In genomic region chr13:46296465-46296822, GRCh38 we compare ENCODE assay signal across 1 cellular context.
TF ChIP-seq lines count a peak whose summit lies in the region.

No MANE protein-coding gene starts in this region.

TF ChIP-seq in SK-N-SH, 30 proteins besides CTCF, POLR2A, EP300 and RAD21 (continued from another document):
- TF ChIP-seq RFX5 (IDR thresholded peaks at IDR 0.05; ENCODE audit: low read length) (no peak), CHD2 (IDR thresholded peaks at IDR 0.05; ENCODE audit: low read length, partially characterized antibody) (no peak), ELF1 (IDR thresholded peaks at IDR 0.05) (no peak), MEF2A (IDR thresholded peaks at IDR 0.05; ENCODE audit: borderline replicate concordance, low read depth) (no peak), MXI1 (IDR thresholded peaks at IDR 0.05; ENCODE audit: low read depth, low read length) (no peak), TAF1 (IDR thresholded peaks at IDR 0.05; ENCODE audit: borderline replicate concordance, low read depth, low read length) (no peak), IRF3 (IDR thresholded peaks at IDR 0.05; ENCODE audit: low read depth, low read length) (no peak), SMC3 (IDR thresholded peaks at IDR 0.05; ENCODE audit: low read depth, low read length) (no peak), NFIC (IDR thresholded peaks at IDR 0.05; ENCODE audit: borderline replicate concordance) (no peak)
- TF ChIP-seq, protein P1, sequence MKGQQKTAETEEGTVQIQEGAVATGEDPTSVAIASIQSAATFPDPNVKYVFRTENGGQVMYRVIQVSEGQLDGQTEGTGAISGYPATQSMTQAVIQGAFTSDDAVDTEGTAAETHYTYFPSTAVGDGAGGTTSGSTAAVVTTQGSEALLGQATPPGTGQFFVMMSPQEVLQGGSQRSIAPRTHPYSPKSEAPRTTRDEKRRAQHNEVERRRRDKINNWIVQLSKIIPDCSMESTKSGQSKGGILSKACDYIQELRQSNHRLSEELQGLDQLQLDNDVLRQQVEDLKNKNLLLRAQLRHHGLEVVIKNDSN (IDR thresholded peaks at IDR 0.05; ENCODE audit: borderline replicate concordance, low read depth): no peak
- TF ChIP-seq, protein P2, sequence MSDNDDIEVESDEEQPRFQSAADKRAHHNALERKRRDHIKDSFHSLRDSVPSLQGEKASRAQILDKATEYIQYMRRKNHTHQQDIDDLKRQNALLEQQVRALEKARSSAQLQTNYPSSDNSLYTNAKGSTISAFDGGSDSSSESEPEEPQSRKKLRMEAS (IDR thresholded peaks at IDR 0.05; ENCODE audit: low read depth): no peak
